In the genomic region with DNA sequence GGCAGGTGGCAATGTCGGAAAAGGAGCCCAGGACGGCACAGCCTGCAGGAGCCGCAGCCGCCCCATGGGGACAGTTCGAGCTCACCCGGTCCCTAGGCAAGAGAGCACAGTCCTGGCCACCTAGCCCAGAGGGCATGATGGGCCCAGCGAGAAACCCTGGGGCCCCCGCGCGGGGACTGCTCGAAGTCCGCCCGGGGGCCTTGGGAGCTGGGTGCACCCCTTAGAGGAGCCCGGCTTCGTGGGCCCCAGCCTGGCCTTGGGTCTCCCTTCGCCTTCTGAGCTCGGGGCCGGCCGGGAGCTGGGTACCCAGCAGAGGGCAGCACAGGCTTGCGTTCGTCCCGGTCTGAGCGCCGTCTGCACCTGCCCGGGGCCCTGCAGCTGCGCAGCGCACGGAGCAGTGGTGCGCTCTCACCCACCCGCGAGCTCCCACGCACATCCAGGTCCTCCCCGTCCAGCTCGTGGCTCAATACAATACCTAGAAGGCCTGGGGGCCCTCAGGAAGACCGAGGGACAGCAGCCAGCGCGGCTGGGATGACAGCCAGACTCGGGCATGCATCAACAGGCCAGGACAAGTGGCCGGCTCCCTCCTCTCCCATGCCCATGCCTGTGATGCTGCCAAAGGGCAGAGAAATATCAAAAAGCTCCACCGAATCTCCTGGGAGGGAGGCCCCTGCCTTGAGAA, we compare ENCODE assay signal across 8 cellular contexts.
DNase-seq lines count a peak whose midpoint lies in the region; ATAC-seq and FAIRE-seq lines count a peak whose summit lies in the region.

No MANE protein-coding gene starts in this region.

- 15 to 16% methylated on average over 40 of the region's 40 CpGs for WGBS in ectodermal cell, 2 experiments

- POLR2A ChIA-PET in activated CD4-positive, alpha-beta memory T cell treated with anti-CD3 and anti-CD28 coated beads, Interleukin-2, amount 10 ng/mL, durations not matched to agents 7 days and 5 days (lab: Charles Lee): interaction anchor here (1.0 kb wide), 1 partner anchor 98 kb away, joined by 3 read pairs; the partner anchor contains the start of gene MALT1

- no peaks in the 10 kb centered on the region for H3K9me3 ChIP-seq in ectodermal cell (ENCODE audit: control insufficient read depth, low read length)

- H3K4me3 Mint-ChIP-seq in activated CD4-positive, alpha-beta memory T cell treated with anti-CD3 and anti-CD28 coated beads, Interleukin-2, amount 10 ng/mL, durations not matched to agents 7 days and 5 days: no peak overlapping the region

- no peaks in the 10 kb centered on the region for H3K36me3 Mint-ChIP-seq in activated CD4-positive, alpha-beta memory T cell treated with anti-CD3 and anti-CD28 coated beads, Interleukin-2, amount 10 ng/mL, durations not matched to agents 7 days and 5 days (ENCODE audit: low read depth)

- peak; percentile 91 for ATAC-seq in HG03354 (IDR thresholded peaks at IDR 0.05; ENCODE audit: poor library complexity, severe bottlenecking, unreplicated experiment)

- CTCF ChIA-PET in activated CD4-positive, alpha-beta memory T cell treated with anti-CD3 and anti-CD28 coated beads, Interleukin-2, amount 10 ng/mL, durations not matched to agents 7 days and 5 days (lab: Charles Lee): interaction anchor here (0.5 to 11.0 kb wide), 37 partner anchors 10 to 453 kb away, joined by 3 to 216 read pairs (median 3); no protein-coding TSS in a partner anchor

- FAIRE-seq in GM19239 (lab: Jason Lieb, UNC): peak; percentile 92

- H3K27ac ChIP-seq in ectodermal cell (ENCODE audit: insufficient read depth, low read depth, low read length, poor library complexity, severe bottlenecking): no peak overlapping the region

- no peaks in the 10 kb centered on the region for H3K4me1 ChIP-seq in ectodermal cell (ENCODE audit: control insufficient read depth, insufficient read depth, low read length)

- peak overlapping the region; percentile 19 for H3K4me3 ChIP-seq in ectodermal cell (ENCODE audit: insufficient read depth, low read depth, low read length)

- H3K27me3 ChIP-seq in ectodermal cell (ENCODE audit: control insufficient read depth, insufficient read depth, low read length, poor library complexity, severe bottlenecking): peaks cover 14% of the 10 kb centered on the region

- DNase-seq in Ammon's horn (ENCODE audit: low spot score) (peak; percentile 85), GM19239 (ENCODE audit: insufficient read length, low spot score) (peak; percentile 74), NCI-H510A treated with DMSO at 0.1 percent for 48 hours (lab: John Stamatoyannopoulos, UW) (peak; percentile 82), medulla oblongata (ENCODE audit: extremely low spot score) (peak; percentile 79)
- peak; percentile 66 for DNase-seq in activated CD4-positive, alpha-beta memory T cell treated with anti-CD3 and anti-CD28 coated beads, Interleukin-2, amount 10 ng/mL, durations not matched to agents 7 days and 5 days
- DNase-seq in stimulated activated CD8-positive, alpha-beta memory T cell treated with anti-CD3 and anti-CD28 coated beads, Interleukin-15, amount 100 ng/mL, for 1 hour (ENCODE audit: low read depth): peak; percentile 37

- H3K27ac Mint-ChIP-seq in activated CD4-positive, alpha-beta memory T cell treated with anti-CD3 and anti-CD28 coated beads, Interleukin-2, amount 10 ng/mL, durations not matched to agents 7 days and 5 days: no peak overlapping the region

- H3K9me3 Mint-ChIP-seq in activated CD4-positive, alpha-beta memory T cell treated with anti-CD3 and anti-CD28 coated beads, Interleukin-2, amount 10 ng/mL, durations not matched to agents 7 days and 5 days: no peaks in the 10 kb centered on the region

- H3K4me1 Mint-ChIP-seq in activated CD4-positive, alpha-beta memory T cell treated with anti-CD3 and anti-CD28 coated beads, Interleukin-2, amount 10 ng/mL, durations not matched to agents 7 days and 5 days: peaks cover 13% of the 10 kb centered on the region

- peaks cover 36% of the 10 kb centered on the region for H3K27me3 Mint-ChIP-seq in activated CD4-positive, alpha-beta memory T cell treated with anti-CD3 and anti-CD28 coated beads, Interleukin-2, amount 10 ng/mL, durations not matched to agents 7 days and 5 days

- H3K36me3 ChIP-seq in ectodermal cell (ENCODE audit: control insufficient read depth, insufficient read depth, low read length): no peaks in the 10 kb centered on the region
